Comparison of ENCODE assay signal across 9 cellular contexts in genomic region chr10:123582084-123582989, GRCh38.
DNase-seq lines count a peak whose midpoint lies in the region; ATAC-seq, FAIRE-seq and TF ChIP-seq lines count a peak whose summit lies in the region.
"Had no signal": no experiment of that assay in that cellular context is flagged by ENCODE, and none has a peak within 500 bp of the region (broad histone marks: within the 10 kb centered on the region; RNA-seq: fewer than 3 reads in every experiment).

No MANE protein-coding gene starts in this region.

- H4K8ac ChIP-seq in IMR-90 (ENCODE audit: low read depth in 2 of 2, low read length in 2 of 2) = no peak overlapping the region

- H3K4me3 ChIP-seq in IMR-90 (ENCODE audit: insufficient read depth, low read depth, low read length) = no peak overlapping the region
- H3K4me3 ChIP-seq in pancreas = no peak overlapping the region
- no peak overlapping the region for H3K4me3 ChIP-seq in transverse colon
- H3K4me3 ChIP-seq: BLaER1 had no signal

- no peaks in the 10 kb centered on the region for H4K20me1 ChIP-seq in IMR-90 (ENCODE audit: insufficient read depth, low read length)
- H4K20me1 ChIP-seq: BLaER1 had no signal

- no TSS peak for BruUV-seq in IMR-90 (replicated peaks; lab: Mats Ljungman, UMichigan)

- in situ Hi-C loops in IMR-90 (cut with MboI; ENCODE audit: low sequenced_read_pairs) = loop anchor here (10.0 kb wide), 2 partner anchors 382 to 802 kb away; no protein-coding TSS in a partner anchor
- in situ Hi-C loops in transverse colon (cut with MboI; ENCODE audit: low pct_ligation_motif_present in 1 of 4, low pct_unique_long_range_greater_than_20kb in 1 of 4, low sequenced_read_pairs in 3 of 4) = loop anchor here (5.0 to 25.0 kb wide), 2 partner anchors 385 to 805 kb away; no protein-coding TSS in a partner anchor

- dilution Hi-C loops in IMR-90 (cut with HindIII; ENCODE audit: low sequenced_read_pairs, unreplicated experiment) = no loop called here

- H3K4me1 ChIP-seq in IMR-90 (ENCODE audit: control insufficient read depth, insufficient read depth, low read length) (no peaks in the 10 kb centered on the region), pancreas (peaks cover 0 to 5% (median 0%) of the 10 kb centered on the region in 3 donors), transverse colon (peaks cover 0 to 10% (median 2%) of the 10 kb centered on the region in 4 donors)
- H3K4me1 ChIP-seq: BLaER1 had no signal

- H3K9ac ChIP-seq in IMR-90 (ENCODE audit: low read depth, low read length) = no peak overlapping the region
- H3K9ac ChIP-seq: BLaER1 had no signal

- H2AK5ac ChIP-seq in IMR-90 (ENCODE audit: low read depth, low read length) = no peak overlapping the region

- FAIRE-seq in pancreas (lab: Jason Lieb, UNC) = no peak

- H3K9me3 ChIP-seq in IMR-90 (ENCODE audit: control insufficient read depth, insufficient read depth, low read length) (peaks cover 3% of the 10 kb centered on the region; the same call in 1 of the 2 replicates), pancreas (no peaks in the 10 kb centered on the region), transverse colon (no peaks in the 10 kb centered on the region)
- H3K9me3 ChIP-seq: BLaER1 had no signal

- DNase-seq in NCI-H187 (lab: John Stamatoyannopoulos, UW) (peak; percentile 35 to 40), NCI-H187 treated with DMSO at 0.1 percent for 48 hours (lab: John Stamatoyannopoulos, UW) (no peak), IMR-90 (peak; percentile 45), RPMI7951 (ENCODE audit: low read depth) (peak; percentile 59), glomerular visceral epithelial cell (ENCODE audit: extremely low spot score) (peak; percentile 50), pancreas (peak; percentile 48 to 88 (median 74)), transverse colon (peak; percentile 79)
- DNase-seq in activated naive CD4-positive, alpha-beta T cell treated with Interleukin-2 at 50 U/mL for 16 hours = peak; percentile 57

- TF ChIP-seq RAD21 in IMR-90 (IDR thresholded peaks at IDR 0.05; ENCODE audit: low read length) = peak; percentile 60

- ATAC-seq in IMR-90 (ENCODE audit: low read depth) (peak; percentile 90), pancreas (peak; percentile 54 to 84 (median 82))

- POLR2A ChIA-PET in IMR-90 (lab: Charles Lee; ENCODE audit: unreplicated experiment) = no interaction called here

- H3K27ac ChIP-seq in IMR-90 (ENCODE audit: insufficient read depth, low read length) (no peak overlapping the region), pancreas (no peak overlapping the region), transverse colon (no peak overlapping the region)
- H3K27ac ChIP-seq: BLaER1 had no signal

- CTCF ChIA-PET in IMR-90 (lab: Yijun Ruan, JAX) = interaction anchor here (0.5 kb wide), 1 partner anchor 810 kb away, joined by 3 read pairs; no protein-coding TSS in a partner anchor

- no peak for TF ChIP-seq EP300 in transverse colon (IDR thresholded peaks at IDR 0.05; ENCODE audit: low read depth)

- H3K36me3 ChIP-seq in IMR-90 (ENCODE audit: control insufficient read depth, insufficient read depth, low read length) (no peaks in the 10 kb centered on the region), pancreas (no peaks in the 10 kb centered on the region), transverse colon (no peaks in the 10 kb centered on the region)
- H3K36me3 ChIP-seq: BLaER1 had no signal

- H3K23ac ChIP-seq in IMR-90 (ENCODE audit: low read depth, low read length) = no peak overlapping the region

- H3K14ac ChIP-seq in IMR-90 (replicated peaks; ENCODE audit: low read depth, low read length) = no peak overlapping the region

- H3K9me1 ChIP-seq in IMR-90 (ENCODE audit: insufficient read depth, low read length) = no peaks in the 10 kb centered on the region

- WGBS in IMR-90 (ENCODE audit: extremely low coverage in 2 of 2, insufficient read length in 1 of 2), 2 experiments = no CpG with 5 or more reads among the region's 6 CpGs
- WGBS in pancreas, 2 donors = 12 to 15% methylated on average over 6 of the region's 6 CpGs
- 20 to 80% methylated on average over 1 to 6 of the region's 6 CpGs for WGBS in transverse colon (ENCODE audit: low coverage in 1 of 2), 2 donors

- H3K4me2 ChIP-seq in IMR-90 (ENCODE audit: low read depth, low read length) = no peak overlapping the region
- H3K4me2 ChIP-seq: BLaER1 had no signal

- no peak overlapping the region for H3K18ac ChIP-seq in IMR-90 (ENCODE audit: low read depth, low read length)

- no peak overlapping the region for H2BK20ac ChIP-seq in IMR-90 (ENCODE audit: low read depth, low read length)

- H3K4ac ChIP-seq in IMR-90 (ENCODE audit: low read depth, low read length) = no peak overlapping the region

- no peak overlapping the region for H2AK9ac ChIP-seq in IMR-90 (replicated peaks; ENCODE audit: low read depth, low read length, poor library complexity)

- TF ChIP-seq POLR2A in IMR-90 (IDR thresholded peaks at IDR 0.05; ENCODE audit: low read depth, low read length) (no peak), transverse colon (IDR thresholded peaks at IDR 0.05) (no peak)

- no peak overlapping the region for H3K56ac ChIP-seq in IMR-90 (ENCODE audit: extremely low read depth, insufficient read depth, low read length)

- H2BK5ac ChIP-seq in IMR-90 (ENCODE audit: low read depth, low read length, poor library complexity, severe bottlenecking) = no peak overlapping the region

- H2AFZ ChIP-seq in IMR-90 (replicated peaks; ENCODE audit: low read length, poor library complexity) = no peak overlapping the region

- H4K91ac ChIP-seq in IMR-90 (ENCODE audit: insufficient read depth, low read depth, low read length) = no peak overlapping the region

- H2BK120ac ChIP-seq in IMR-90 (ENCODE audit: low read depth, low read length) = no peak overlapping the region

- no peak overlapping the region for H2BK15ac ChIP-seq in IMR-90 (ENCODE audit: low read depth, low read length)

- no peak overlapping the region for H4K5ac ChIP-seq in IMR-90 (ENCODE audit: low read depth, low read length)

- H3K79me1 ChIP-seq in IMR-90 (ENCODE audit: low read depth in 1 of 2, low read length in 2 of 2) = no peaks in the 10 kb centered on the region

- TF ChIP-seq CTCF in IMR-90 (conservative IDR thresholded peaks at IDR 0.05; ENCODE audit: low read depth, low read length) = peak; percentile 68
- peak; percentile 63 to 80 (median 72) for TF ChIP-seq CTCF in pancreas (IDR thresholded peaks at IDR 0.05)
- TF ChIP-seq CTCF in transverse colon (IDR thresholded peaks at IDR 0.05) = peak; percentile 65 to 89 (median 76)

- H3K27me3 ChIP-seq in IMR-90 (ENCODE audit: control insufficient read depth, insufficient read depth, low read length) (no peaks in the 10 kb centered on the region), pancreas (peaks cover 0 to 21% (median 0%) of the 10 kb centered on the region in 4 donors), transverse colon (peaks cover 8% of the 10 kb centered on the region)
- H3K27me3 ChIP-seq: BLaER1 had no signal

- intact Hi-C loops in IMR-90 (cut with micrococcal nuclease) = loop anchor here (1.0 kb wide), 1 partner anchor 807 kb away; no protein-coding TSS in a partner anchor
- intact Hi-C loops in pancreas (cut with DNase I) = loop anchor here in 2 of 3 donors (5.0 to 10.0 kb wide), 2 partner anchors 385 to 392 kb away; no protein-coding TSS in a partner anchor
- intact Hi-C loops in transverse colon (cut with DNase I; ENCODE audit: low total_unique reads) = no loop called here

TF ChIP-seq in IMR-90, 13 proteins besides CTCF, POLR2A, EP300 and RAD21:
- TF ChIP-seq SMC3 (IDR thresholded peaks at IDR 0.05; ENCODE audit: low read depth, low read length) = peak; percentile 46
- no peak for TF ChIP-seq MAFK (IDR thresholded peaks at IDR 0.05; ENCODE audit: low read depth, low read length)
